ENCODE assay signal across 8 cellular contexts in genomic region chr17:20009302-20010098, GRCh38. TPM values are rescaled to one million over a fixed set of nuclear protein-coding genes. Genes with fewer than 3 reads are reported as not detected.
A peak's percentile ranks its signal among the peaks of the same experiment; 100 is the strongest.
DNase-seq lines count a peak whose midpoint lies in the region; ATAC-seq, FAIRE-seq and TF ChIP-seq lines count a peak whose summit lies in the region.

A gene with protein sequence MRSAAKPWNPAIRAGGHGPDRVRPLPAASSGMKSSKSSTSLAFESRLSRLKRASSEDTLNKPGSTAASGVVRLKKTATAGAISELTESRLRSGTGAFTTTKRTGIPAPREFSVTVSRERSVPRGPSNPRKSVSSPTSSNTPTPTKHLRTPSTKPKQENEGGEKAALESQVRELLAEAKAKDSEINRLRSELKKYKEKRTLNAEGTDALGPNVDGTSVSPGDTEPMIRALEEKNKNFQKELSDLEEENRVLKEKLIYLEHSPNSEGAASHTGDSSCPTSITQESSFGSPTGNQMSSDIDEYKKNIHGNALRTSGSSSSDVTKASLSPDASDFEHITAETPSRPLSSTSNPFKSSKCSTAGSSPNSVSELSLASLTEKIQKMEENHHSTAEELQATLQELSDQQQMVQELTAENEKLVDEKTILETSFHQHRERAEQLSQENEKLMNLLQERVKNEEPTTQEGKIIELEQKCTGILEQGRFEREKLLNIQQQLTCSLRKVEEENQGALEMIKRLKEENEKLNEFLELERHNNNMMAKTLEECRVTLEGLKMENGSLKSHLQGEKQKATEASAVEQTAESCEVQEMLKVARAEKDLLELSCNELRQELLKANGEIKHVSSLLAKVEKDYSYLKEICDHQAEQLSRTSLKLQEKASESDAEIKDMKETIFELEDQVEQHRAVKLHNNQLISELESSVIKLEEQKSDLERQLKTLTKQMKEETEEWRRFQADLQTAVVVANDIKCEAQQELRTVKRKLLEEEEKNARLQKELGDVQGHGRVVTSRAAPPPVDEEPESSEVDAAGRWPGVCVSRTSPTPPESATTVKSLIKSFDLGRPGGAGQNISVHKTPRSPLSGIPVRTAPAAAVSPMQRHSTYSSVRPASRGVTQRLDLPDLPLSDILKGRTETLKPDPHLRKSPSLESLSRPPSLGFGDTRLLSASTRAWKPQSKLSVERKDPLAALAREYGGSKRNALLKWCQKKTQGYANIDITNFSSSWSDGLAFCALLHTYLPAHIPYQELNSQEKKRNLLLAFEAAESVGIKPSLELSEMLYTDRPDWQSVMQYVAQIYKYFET (plus strand): TSS chr17:20009359. CDS start chr17:20096652, 87,293 bp downstream.

- H3K9me3 Mint-ChIP-seq in activated naive CD8-positive, alpha-beta T cell (ENCODE audit: low read depth) = no peaks in the 10 kb centered on the region

- TF ChIP-seq POLR2A in H54 (IDR thresholded peaks at IDR 0.05; ENCODE audit: low read depth, low read length) = no peak

- intact Hi-C loops in heart right ventricle (cut with DNase I) = loop anchor here in 9 of 10 donors (5.0 to 10.0 kb wide), 12 partner anchors 43 to 305 kb away; no protein-coding TSS in a partner anchor
- intact Hi-C loops in posterior vena cava (cut with DNase I) = loop anchor here in 1 of 2 donors (5.0 kb wide), 2 partner anchors 88 to 108 kb away; no protein-coding TSS in a partner anchor

- no peak within 1 kb of the TSS for H3K27ac Mint-ChIP-seq in activated naive CD8-positive, alpha-beta T cell

- DNase-seq in H54 (ENCODE audit: insufficient read length, low spot score) (peak; percentile 96), MG63 (peak; percentile 72), SKM-1 treated with dmso at 0.1 percent for 144 hours (lab: John Stamatoyannopoulos, UW; ENCODE audit: unreplicated experiment) (peak; percentile 59), heart right ventricle (peak; percentile 74 to 87), posterior vena cava (ENCODE audit: low spot score) (peak; percentile 94)

- peak within 1 kb of the TSS; percentile 78 for H3K9ac ChIP-seq in ES-I3 (ENCODE audit: low read depth, low read length)

- H3K9me3 ChIP-seq in ES-I3 (ENCODE audit: control insufficient read depth, insufficient read depth, low read length) (no peaks in the 10 kb centered on the region), MG63 (no peaks in the 10 kb centered on the region), heart right ventricle (no peaks in the 10 kb centered on the region)

- H3K27me3 ChIP-seq in MG63 = no peaks in the 10 kb centered on the region
- H3K27me3 ChIP-seq in heart right ventricle = peaks cover 0 to 59% (median 5%) of the 10 kb centered on the region in 7 donors

- H3K36me3 Mint-ChIP-seq in activated naive CD8-positive, alpha-beta T cell = no peaks in the 10 kb centered on the region

- H3K36me3 ChIP-seq in ES-I3 (ENCODE audit: insufficient read depth, low read length) = no peaks in the 10 kb centered on the region
- H3K36me3 ChIP-seq in MG63 = no peaks in the 10 kb centered on the region
- no peaks in the 10 kb centered on the region for H3K36me3 ChIP-seq in heart right ventricle
- H3K36me3 ChIP-seq in urinary bladder (ENCODE audit: insufficient read depth) = no peaks in the 10 kb centered on the region

- H3K4me1 ChIP-seq in ES-I3 (ENCODE audit: insufficient read depth, low read length) (no peaks in the 10 kb centered on the region), heart right ventricle (peaks cover 0 to 26% (median 12%) of the 10 kb centered on the region in 9 donors), urinary bladder (ENCODE audit: insufficient read depth) (peaks cover 5% of the 10 kb centered on the region)

- peak within 1 kb of the TSS; percentile 92 for H3K4me3 Mint-ChIP-seq in activated naive CD8-positive, alpha-beta T cell

- H3K27ac ChIP-seq in heart right ventricle (peak within 1 kb of the TSS; percentile 77 to 91 (median 86)), urinary bladder (ENCODE audit: low read depth) (no peak within 1 kb of the TSS)

- FAIRE-seq in H54 (lab: Jason Lieb, UNC) = no peak

- H3K4me3 ChIP-seq in MG63 (peak within 1 kb of the TSS; percentile 50), heart right ventricle (peak within 1 kb of the TSS; percentile 75 to 89 (median 79)), urinary bladder (ENCODE audit: low read depth, low read length) (peak within 1 kb of the TSS; percentile 52)

- peak; percentile 45 to 99 (median 96) for ATAC-seq in heart right ventricle

- TF ChIP-seq CTCF in heart right ventricle (IDR thresholded peaks at IDR 0.05) = peak; percentile 38 to 100 (median 98)

- 0 to 1% methylated on average over 80 to 96 of the region's 96 CpGs for WGBS in heart right ventricle, 2 donors
- under 1% methylated on average over 96 of the region's 96 CpGs for WGBS in urinary bladder

- peaks cover 6% of the 10 kb centered on the region for H3K4me1 Mint-ChIP-seq in activated naive CD8-positive, alpha-beta T cell (ENCODE audit: low read depth)

- H3K27me3 Mint-ChIP-seq in activated naive CD8-positive, alpha-beta T cell = peaks cover 31% of the 10 kb centered on the region

RNA-seq across cellular contexts. Expression of the gene that starts here (rescaled TPM):
- total RNA-seq in MG63 (2014; rRNA removed; shearing (Covaris generic); ENCODE audit: low replicate concordance) = 12.7 and 13.7 TPM in 2 replicates
- total RNA-seq in heart right ventricle (10 to 100 TPM in 5 of 10 donors, 1 to 10 TPM in 5; 6.8 to 15.2 (median 9.7) TPM), posterior vena cava (10 to 100 TPM; 44.7 to 59.1 TPM), urinary bladder (23.5 TPM)
- polyA plus RNA-seq in heart right ventricle (1 to 10 TPM; 2.9 to 6.6 TPM), urinary bladder (9.8 TPM)
